9 cellular contexts compared by ENCODE assay signal in the genomic region with DNA sequence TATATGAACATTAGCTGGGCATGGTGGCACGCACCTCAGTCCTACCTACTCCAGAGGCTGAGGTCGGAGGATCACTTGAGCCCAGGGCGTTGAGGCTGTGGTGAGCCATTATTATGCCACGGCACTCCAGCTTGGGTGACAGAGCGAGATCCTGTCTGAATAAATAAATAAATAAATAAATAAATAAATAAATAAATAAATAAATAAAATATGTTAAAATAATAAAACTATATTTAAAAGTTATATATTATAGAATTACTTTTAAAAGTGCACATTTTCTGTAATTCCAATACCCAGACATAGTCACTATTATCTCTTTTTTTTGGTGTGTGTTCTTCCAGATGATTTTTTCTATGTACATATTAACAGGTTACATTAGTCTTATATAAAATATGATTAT.
"Had no signal": no experiment of that assay in that cellular context is flagged by ENCODE, and none has a peak within 500 bp of the region (broad histone marks: within the 10 kb centered on the region; RNA-seq: fewer than 3 reads in every experiment).

No MANE protein-coding gene starts in this region.

- H3K27ac Mint-ChIP-seq: GM23338 had no signal

- H3K4me3 ChIP-seq: GM23338, HAP-1, K562 had no signal

- ATAC-seq: GM23338, HCT116, K562 had no signal

- H3K9me3 ChIP-seq: HAP-1 had no signal

- H3K4me2 ChIP-seq: GM23338 had no signal

- FAIRE-seq: H1, H54, HTR-8/SVneo, K562 had no signal

- H3K4me3 Mint-ChIP-seq: GM23338 had no signal

- H2AFZ ChIP-seq: GM23338 had no signal

- H3K36me3 ChIP-seq: HAP-1 had no signal

- DNase-seq: IMR-90, KG1 had no signal
